ENCODE assay signal across 25 cellular contexts in the genomic region with DNA sequence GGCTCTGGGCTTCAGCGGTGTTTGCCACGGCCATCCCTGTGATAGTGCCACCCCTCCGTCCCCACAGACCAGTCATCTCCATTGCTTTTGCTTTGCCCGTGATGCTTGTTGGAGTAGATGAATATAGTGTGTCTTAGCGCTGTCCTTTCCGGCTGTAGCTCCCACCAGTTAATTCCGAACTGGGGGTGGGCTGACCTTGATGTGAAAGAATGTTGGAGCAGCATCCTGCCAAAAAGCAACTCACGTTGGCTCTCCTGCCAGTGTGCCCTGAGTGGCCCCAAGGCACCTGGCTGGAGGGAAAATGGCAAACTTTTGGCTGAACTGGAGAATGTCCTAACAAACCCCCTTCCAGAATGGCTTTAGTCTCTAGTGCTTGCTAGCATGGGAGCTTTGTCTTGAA. TPM values are rescaled to one million over a fixed set of nuclear protein-coding genes. Genes with fewer than 3 reads are reported as not detected.
DNase-seq lines count a peak whose midpoint lies in the region; ATAC-seq and TF ChIP-seq lines count a peak whose summit lies in the region.
"Had no signal": no experiment of that assay in that cellular context is flagged by ENCODE, and none has a peak within 500 bp of the region (broad histone marks: within the 10 kb centered on the region; RNA-seq: fewer than 3 reads in every experiment).

No MANE protein-coding gene starts in this region.

- peaks cover 55% of the 10 kb centered on the region for H3K4me1 Mint-ChIP-seq in activated CD4-positive, alpha-beta T cell treated with anti-CD3 and anti-CD28 coated beads for 36 hours
- H3K4me1 Mint-ChIP-seq in chondrocyte (ENCODE audit: low read depth) (peaks cover 58% of the 10 kb centered on the region), osteocyte (ENCODE audit: unreplicated experiment) (peaks cover 11% of the 10 kb centered on the region)
- H3K4me1 Mint-ChIP-seq: activated B cell treated with CpG ODN at 0.5 μM for 24 hours had no signal

- DNase-seq in activated CD4-positive, alpha-beta T cell treated with anti-CD3 and anti-CD28 coated beads for 36 hours: no peak
- DNase-seq in activated CD4-positive, alpha-beta T cell treated with anti-CD3 and anti-CD28 coated beads, Interleukin-2, amount 50 U/mL, for 1 hour: no peak
- DNase-seq in RWPE1 (ENCODE audit: low spot score) (no peak), chondrocyte (ENCODE audit: low spot score) (no peak), osteocyte (ENCODE audit: extremely low spot score, unreplicated experiment) (no peak), hypothalamus (lab: John Stamatoyannopoulos, UW) (no peak), AG08395 (ENCODE audit: low spot score) (no peak)
- DNase-seq in activated effector memory CD4-positive, alpha-beta T cell treated with anti-CD3 and anti-CD28 coated beads, Interleukin-2, amount 50 U/mL, for 16 hours: no peak
- DNase-seq: activated B cell treated with CpG ODN at 0.5 μM for 24 hours; activated CD4-positive, alpha-beta memory T cell treated with anti-CD3 and anti-CD28 coated beads, Interleukin-2, amount 10 ng/mL, durations not matched to agents 7 days and 5 days; activated naive CD4-positive, alpha-beta T cell treated with anti-CD3 and anti-CD28 coated beads, Interleukin-2, amount 50 U/mL, for 16 hours; activated T-cell treated with anti-CD3 and anti-CD28 coated beads, Interleukin-2, amount 50 U/mL, for 4 hours; AML-193; body of pancreas; Caco-2; colonic mucosa; DND-41; NCI-H1417; NCI-H510A; NK-92 treated with Interleukin-12 subunit alpha and Interleukin-12 subunit beta, amount 100 ng/mL, for 24 hours; T-helper 9 cell; testis had no signal

- peaks cover 60% of the 10 kb centered on the region for H3K36me3 Mint-ChIP-seq in activated CD4-positive, alpha-beta T cell treated with anti-CD3 and anti-CD28 coated beads for 36 hours (ENCODE audit: low read depth)
- peaks cover 35% of the 10 kb centered on the region for H3K36me3 Mint-ChIP-seq in chondrocyte (ENCODE audit: low read depth)
- H3K36me3 Mint-ChIP-seq in osteocyte (ENCODE audit: unreplicated experiment): peaks cover 53% of the 10 kb centered on the region

- TF ChIP-seq CTCF in RWPE1 (conservative IDR thresholded peaks at IDR 0.05; ENCODE audit: low read depth): no peak
- no peak for TF ChIP-seq CTCF in chondrocyte (IDR thresholded peaks at IDR 0.05)
- TF ChIP-seq CTCF in osteocyte (IDR thresholded peaks at IDR 0.05): no peak

- H3K27ac Mint-ChIP-seq in activated CD4-positive, alpha-beta T cell treated with anti-CD3 and anti-CD28 coated beads for 36 hours: peak overlapping the region; percentile 59
- peak overlapping the region; percentile 24 for H3K27ac Mint-ChIP-seq in chondrocyte (ENCODE audit: unreplicated experiment)
- H3K27ac Mint-ChIP-seq in osteocyte (ENCODE audit: unreplicated experiment): peak overlapping the region; percentile 12
- H3K27ac Mint-ChIP-seq: activated B cell treated with CpG ODN at 0.5 μM for 24 hours had no signal

- peak overlapping the region; percentile 8 for H3K27ac ChIP-seq in RWPE1
- H3K27ac ChIP-seq: 22Rv1, colonic mucosa, testis had no signal

- no peak overlapping the region for H3K4me3 Mint-ChIP-seq in activated CD4-positive, alpha-beta T cell treated with anti-CD3 and anti-CD28 coated beads for 36 hours
- no peak overlapping the region for H3K4me3 Mint-ChIP-seq in chondrocyte (ENCODE audit: unreplicated experiment)
- H3K4me3 Mint-ChIP-seq in osteocyte (ENCODE audit: unreplicated experiment): no peak overlapping the region
- H3K4me3 Mint-ChIP-seq: activated B cell treated with CpG ODN at 0.5 μM for 24 hours; activated CD4-positive, alpha-beta memory T cell treated with anti-CD3 and anti-CD28 coated beads, Interleukin-2, amount 10 ng/mL, durations not matched to agents 7 days and 5 days; activated T-cell treated with anti-CD3 and anti-CD28 coated beads, Interleukin-2, amount 50 U/mL, for 4 hours had no signal

- ATAC-seq in activated CD4-positive, alpha-beta T cell treated with anti-CD3 and anti-CD28 coated beads for 36 hours: no peak
- ATAC-seq: activated T-cell treated with anti-CD3 and anti-CD28 coated beads, Interleukin-2, amount 50 U/mL, for 4 hours; body of pancreas; SK-N-SH treated with all-trans-retinoic acid at 6 μM for 48 hours had no signal

- CTCF ChIA-PET in activated CD4-positive, alpha-beta T cell treated with anti-CD3 and anti-CD28 coated beads for 36 hours (lab: Charles Lee): interaction anchor here (1.3 kb wide), 1 partner anchor 21 kb away, joined by 6 read pairs; the partner anchor contains the start of gene CLTA
- CTCF ChIA-PET in RWPE1 (lab: Yijun Ruan, JAX): interaction anchor here (0.6 kb wide), 1 partner anchor 198 kb away, joined by 4 read pairs; no protein-coding TSS in a partner anchor

- H3K27me3 Mint-ChIP-seq in activated CD4-positive, alpha-beta T cell treated with anti-CD3 and anti-CD28 coated beads for 36 hours: no peaks in the 10 kb centered on the region
- H3K27me3 Mint-ChIP-seq in chondrocyte (ENCODE audit: low read depth) (no peaks in the 10 kb centered on the region), osteocyte (ENCODE audit: unreplicated experiment) (no peaks in the 10 kb centered on the region)
- H3K27me3 Mint-ChIP-seq: activated B cell treated with CpG ODN at 0.5 μM for 24 hours; activated CD4-positive, alpha-beta memory T cell treated with anti-CD3 and anti-CD28 coated beads, Interleukin-2, amount 10 ng/mL, durations not matched to agents 7 days and 5 days had no signal

- POLR2A ChIA-PET in activated CD4-positive, alpha-beta T cell treated with anti-CD3 and anti-CD28 coated beads for 36 hours (lab: Charles Lee): interaction anchor here (1.2 kb wide), 1 partner anchor 14 kb away, joined by 4 read pairs; no protein-coding TSS in a partner anchor
- POLR2A ChIA-PET in RWPE1 (lab: Yijun Ruan, JAX; ENCODE audit: low non-redundant PET): no interaction called here

- intact Hi-C loops in activated CD4-positive, alpha-beta T cell treated with anti-CD3 and anti-CD28 coated beads for 36 hours (cut with DNase I, micrococcal nuclease): loop anchor here in 1 of 2 experiments (10.0 kb wide), 1 partner anchor 124 kb away; no protein-coding TSS in a partner anchor

- H3K9me3 Mint-ChIP-seq in activated CD4-positive, alpha-beta T cell treated with anti-CD3 and anti-CD28 coated beads for 36 hours (ENCODE audit: low read depth): no peaks in the 10 kb centered on the region
- H3K9me3 Mint-ChIP-seq in chondrocyte (ENCODE audit: low read depth): no peaks in the 10 kb centered on the region
- H3K9me3 Mint-ChIP-seq in osteocyte (ENCODE audit: unreplicated experiment): no peaks in the 10 kb centered on the region
- H3K9me3 Mint-ChIP-seq: activated B cell treated with CpG ODN at 0.5 μM for 24 hours; activated CD4-positive, alpha-beta memory T cell treated with anti-CD3 and anti-CD28 coated beads, Interleukin-2, amount 10 ng/mL, durations not matched to agents 7 days and 5 days; activated T-cell treated with anti-CD3 and anti-CD28 coated beads, Interleukin-2, amount 50 U/mL, for 4 hours had no signal

RNA-seq across cellular contexts. Expression of gene CLTA, which starts 20.0 kb away (rescaled TPM):
- 100 to 1,000 TPM; 123 to 133 TPM for total RNA-seq in activated CD4-positive, alpha-beta T cell treated with anti-CD3 and anti-CD28 coated beads for 36 hours
- 200 to 243 TPM (median 240 TPM) in 3 replicates for total RNA-seq in chondrocyte
- 260 and 281 TPM in 2 replicates for total RNA-seq in osteocyte

RNA-seq across cellular contexts. Expression of gene CCIN, which starts 41.5 kb away (rescaled TPM):
- total RNA-seq in activated CD4-positive, alpha-beta T cell treated with anti-CD3 and anti-CD28 coated beads for 36 hours: not detected
- total RNA-seq in chondrocyte: 2.4 to 2.7 TPM (median 2.4 TPM) in 3 replicates
- not detected in 2 replicates for total RNA-seq in osteocyte
- total RNA-seq: activated B cell treated with CpG ODN at 0.5 μM for 24 hours; activated T-cell treated with anti-CD3 and anti-CD28 coated beads, Interleukin-2, amount 50 U/mL, for 4 hours; body of pancreas; Caco-2; MCF 10A had no signal

RNA-seq across cellular contexts. Expression of gene GNE, which starts 47.5 kb away (rescaled TPM):
- 10 to 100 TPM; 17.0 to 19.0 TPM for total RNA-seq in activated CD4-positive, alpha-beta T cell treated with anti-CD3 and anti-CD28 coated beads for 36 hours
- total RNA-seq in chondrocyte (16.2 to 17.8 TPM (median 16.9 TPM) in 3 replicates), osteocyte (16.5 and 16.9 TPM in 2 replicates)
